28 cellular contexts compared by ENCODE assay signal in genomic region chr11:30197869-30198268, GRCh38. TPM values are rescaled to one million over a fixed set of nuclear protein-coding genes. Genes with fewer than 3 reads are reported as not detected.
DNase-seq lines count a peak whose midpoint lies in the region; ATAC-seq and TF ChIP-seq lines count a peak whose summit lies in the region.
"Had no signal": no experiment of that assay in that cellular context is flagged by ENCODE, and none has a peak within 500 bp of the region (broad histone marks: within the 10 kb centered on the region; RNA-seq: fewer than 3 reads in every experiment).

No MANE protein-coding gene starts in this region.

- no peak overlapping the region for H3K9ac ChIP-seq in mammary epithelial cell (ENCODE audit: insufficient read depth, low read length)
- H3K9ac ChIP-seq: SK-N-SH had no signal

- no peak for TF ChIP-seq CTCF in mammary epithelial cell (conservative IDR thresholded peaks at IDR 0.05 in 1 of 2, IDR thresholded peaks at IDR 0.05 in 1 of 2; ENCODE audit: extremely low read depth in 1 of 2, insufficient read depth in 1 of 2, low read depth in 1 of 2, low read length in 2 of 2)

- H3K27ac ChIP-seq in mammary epithelial cell (ENCODE audit: insufficient read depth, low read depth, low read length) = peak overlapping the region; percentile 58
- H3K27ac ChIP-seq: suprapubic skin, upper lobe of right lung had no signal

- peak overlapping the region; percentile 91 for H2AFZ ChIP-seq in mammary epithelial cell (ENCODE audit: low read depth, low read length)

- in situ Hi-C loops in mammary epithelial cell (cut with MboI; ENCODE audit: low sequenced_read_pairs in 2 of 2) = no loop called here

- no peak overlapping the region for H3K4me3 ChIP-seq in mammary epithelial cell (replicated peaks in 1 of 3; ENCODE audit: insufficient read depth in 1 of 3, low read depth in 2 of 3, low read length in 3 of 3)
- H3K4me3 ChIP-seq: suprapubic skin, upper lobe of right lung had no signal

- DNase-seq in mammary epithelial cell (peak; percentile 96), islet precursor cell (peak; percentile 49), DMS153 (lab: John Stamatoyannopoulos, UW) (no peak)
- DNase-seq: activated T-cell treated with anti-CD3 and anti-CD28 coated beads, Interleukin-2, amount 50 U/mL, for 48 hours; CD4-positive, alpha-beta T cell; DND-41; GF-D8; GOT3; kidney; left ventricle myocardium superior; NCI-H146; NCI-H2107; OCI-M1; right cardiac atrium; SK-N-SH; stimulated activated CD4-positive, alpha-beta T cell treated with anti-CD3 and anti-CD28 coated beads, Interleukin-1b, Interleukin-23, amount 100 ng/mL, for 48 hours; stimulated activated naive CD4-positive, alpha-beta T cell treated with Interleukin-2 at 50 U/mL for 16 hours; upper lobe of right lung had no signal

- H3K4me1 ChIP-seq in mammary epithelial cell (ENCODE audit: insufficient read depth, low read length) = peaks cover 17% of the 10 kb centered on the region
- H3K4me1 ChIP-seq: suprapubic skin, upper lobe of right lung had no signal

- ATAC-seq in GM18498 (IDR thresholded peaks at IDR 0.05; ENCODE audit: unreplicated experiment) (peak; percentile 41), HG03442 (IDR thresholded peaks at IDR 0.05; ENCODE audit: unreplicated experiment) (peak; percentile 30), HG02610 (IDR thresholded peaks at IDR 0.05; ENCODE audit: unreplicated experiment) (no peak), HG02973 (IDR thresholded peaks at IDR 0.05; ENCODE audit: unreplicated experiment) (no peak)
- ATAC-seq: left ventricle myocardium superior, right cardiac atrium, upper lobe of right lung had no signal

- H4K20me1 ChIP-seq in mammary epithelial cell (ENCODE audit: insufficient read depth, low read length) = no peaks in the 10 kb centered on the region

- H3K4me2 ChIP-seq in mammary epithelial cell (ENCODE audit: insufficient read depth, low read depth, low read length) = peak overlapping the region; percentile 49
- H3K4me2 ChIP-seq: SK-N-SH had no signal

- H3K9me3 ChIP-seq in mammary epithelial cell (replicated peaks; ENCODE audit: insufficient read depth, low read length) = no peaks in the 10 kb centered on the region
- H3K9me3 ChIP-seq: SK-N-SH, suprapubic skin, upper lobe of right lung had no signal

- no peaks in the 10 kb centered on the region for H3K79me2 ChIP-seq in mammary epithelial cell (ENCODE audit: insufficient read depth, low read length)

- WGBS in mammary epithelial cell (ENCODE audit: low coverage, missing lambda C conversion rate) = 7% methylated on average over 2 of the region's 2 CpGs

- CTCF ChIA-PET in mammary epithelial cell (lab: Charles Lee; ENCODE audit: low non-redundant PET) = no interaction called here

- intact Hi-C loops in mammary epithelial cell (cut with micrococcal nuclease) = loop anchor here (2.0 to 5.0 kb wide), 4 partner anchors 44 to 751 kb away; no protein-coding TSS in a partner anchor

- H3K36me3 ChIP-seq in mammary epithelial cell (ENCODE audit: insufficient read depth, low read length) = no peaks in the 10 kb centered on the region
- H3K36me3 ChIP-seq: suprapubic skin, upper lobe of right lung had no signal

- no TSS peak for BruUV-seq in mammary epithelial cell (replicated peaks; lab: Mats Ljungman, UMichigan)

- H3K27me3 ChIP-seq in mammary epithelial cell (ENCODE audit: insufficient read depth, low read length) = no peaks in the 10 kb centered on the region
- H3K27me3 ChIP-seq: suprapubic skin, upper lobe of right lung had no signal

- dilution Hi-C loops in mammary epithelial cell (cut with HindIII; ENCODE audit: low sequenced_read_pairs) = no loop called here

RNA-seq across cellular contexts. Expression of gene FSHB, which starts 32.9 kb away (rescaled TPM):
- not detected for total RNA-seq in mammary epithelial cell
- polyA plus RNA-seq in mammary epithelial cell = not detected
- not detected for polyA minus RNA-seq in mammary epithelial cell
- total RNA-seq: CD4-positive, alpha-beta T cell; fibroblast of lung; glomerular endothelial cell; kidney; left ventricle myocardium superior; mesenteric fat pad; NCI-H460; posterior vena cava; right cardiac atrium; suprapubic skin; upper lobe of right lung had no signal
- polyA plus RNA-seq: fibroblast of lung, right cardiac atrium, SK-N-SH had no signal

Comparison
In these comparisons a context has a peak if more than half of its experiments do, and no peak if none do; other contexts are left out.
1. ATAC-seq: peak in GM18498 (single experiment) and HG03442 (single experiment); none in HG02610 (single experiment) and HG02973 (single experiment).